In genomic region chr5:137487600-137487999, GRCh38 we compare ENCODE assay signal across 11 cellular contexts. TPM values are rescaled to one million over a fixed set of nuclear protein-coding genes. Genes with fewer than 3 reads are reported as not detected.
DNase-seq lines count a peak whose midpoint lies in the region; FAIRE-seq and TF ChIP-seq lines count a peak whose summit lies in the region.
"Had no signal": no experiment of that assay in that cellular context is flagged by ENCODE, and none has a peak within 500 bp of the region (broad histone marks: within the 10 kb centered on the region; RNA-seq: fewer than 3 reads in every experiment).

No MANE protein-coding gene starts in this region.

- FAIRE-seq in small intestine (lab: Jason Lieb, UNC) = no peak
- FAIRE-seq: A549 had no signal

- no peaks in the 10 kb centered on the region for H3K36me3 ChIP-seq in Peyer's patch
- H3K36me3 ChIP-seq in small intestine (ENCODE audit: control insufficient read depth in 2 of 2, insufficient read depth in 2 of 2, low read length in 2 of 2) = no peaks in the 10 kb centered on the region

- POLR2A ChIA-PET in AG04449 (lab: Yijun Ruan, JAX) = no interaction called here

- no peak for TF ChIP-seq CTCF in AG04449 (IDR thresholded peaks at IDR 0.05; ENCODE audit: insufficient read depth, low read length, missing control alignments)
- no peak for TF ChIP-seq CTCF in Peyer's patch (IDR thresholded peaks at IDR 0.05)

- 89 to 92% (median 91%) methylated on average over 1 of the region's 1 CpG for WGBS in small intestine, 3 donors

- H3K27ac ChIP-seq in Peyer's patch (no peak overlapping the region), small intestine (ENCODE audit: low read depth in 1 of 2, low read length in 1 of 2) (no peak overlapping the region)
- H3K27ac ChIP-seq: A549 had no signal

- no peak overlapping the region for H3K4me3 ChIP-seq in AG04449 (ENCODE audit: low read depth, low read length)
- H3K4me3 ChIP-seq in Peyer's patch = no peak overlapping the region
- no peak overlapping the region for H3K4me3 ChIP-seq in small intestine (ENCODE audit: low read depth in 1 of 2, low read length in 2 of 2)
- H3K4me3 ChIP-seq: A549 had no signal

- H3K4me1 ChIP-seq in Peyer's patch (no peaks in the 10 kb centered on the region), small intestine (ENCODE audit: control insufficient read depth in 2 of 2, insufficient read depth in 1 of 2, low read depth in 1 of 2, low read length in 1 of 2) (no peaks in the 10 kb centered on the region)
- H3K4me1 ChIP-seq: A549 had no signal

- DNase-seq in AG04449 (ENCODE audit: low read depth, low spot score) = peak; percentile 77
- peak; percentile 84 for DNase-seq in RPMI7951 (ENCODE audit: low read depth)
- DNase-seq in fibroblast of gingiva (ENCODE audit: low read depth) = peak; percentile 52
- DNase-seq in midbrain (lab: John Stamatoyannopoulos, UW) = peak; percentile 49
- DNase-seq in Peyer's patch = no peak
- DNase-seq in SK-N-DZ (ENCODE audit: low spot score) = no peak
- DNase-seq in small intestine = no peak
- no peak for DNase-seq in NCI-H1694 treated with DMSO at 0.1 percent for 48 hours (lab: John Stamatoyannopoulos, UW)
- DNase-seq: activated CD8-positive, alpha-beta memory T cell treated with anti-CD3 and anti-CD28 coated beads for 24 hours; Kasumi-1 had no signal

- H3K9me3 ChIP-seq in Peyer's patch (no peaks in the 10 kb centered on the region), small intestine (ENCODE audit: control insufficient read depth, low read depth) (no peaks in the 10 kb centered on the region)
- H3K9me3 ChIP-seq: A549 had no signal

- H3K27me3 ChIP-seq in Peyer's patch = no peaks in the 10 kb centered on the region
- H3K27me3 ChIP-seq in small intestine (ENCODE audit: control insufficient read depth in 2 of 2, insufficient read depth in 2 of 2, low read length in 2 of 2) = no peaks in the 10 kb centered on the region

- CTCF ChIA-PET in AG04449 (lab: Yijun Ruan, JAX) = interaction anchor here (1.2 to 1.3 kb wide), 2 partner anchors 143 to 167 kb away, joined by 4 to 5 read pairs; no protein-coding TSS in a partner anchor

- TF ChIP-seq POLR2A in Peyer's patch (IDR thresholded peaks at IDR 0.05) = no peak

RNA-seq across cellular contexts. Expression of gene SPOCK1, which starts 11.5 kb away (rescaled TPM):
- total RNA-seq in RPMI7951 (2014; rRNA removed; shearing (Covaris generic)) = 37.9 and 58.9 TPM in 2 replicates
- 1 to 10 TPM in 3 of 4 donors, not detected in 1; 1.1 to 6.4 (median 4.2) TPM for total RNA-seq in Peyer's patch
- 3.5 and 8.4 TPM in 2 replicates for polyA plus RNA-seq in SK-N-DZ (2014; cell fraction: cytosol; rRNA removed)
- 1.0 and 3.3 TPM in 2 replicates for polyA plus RNA-seq in SK-N-DZ (2014; cell fraction: nucleus; rRNA removed)
- polyA plus RNA-seq in small intestine = 1 to 10 TPM in 1 of 3 donors, under 1 TPM in 2; 0.22 to 1.1 (median 0.27) TPM

Comparison
In these comparisons a context has a peak if more than half of its experiments do, and no peak if none do; other contexts are left out.
1. DNase-seq: peak in AG04449 (single experiment), RPMI7951 (single experiment), fibroblast of gingiva (single experiment) and midbrain (single experiment); none in Peyer's patch (0 of 3), SK-N-DZ (single experiment), small intestine (single experiment) and NCI-H1694 treated with DMSO at 0.1 percent for 48 hours (single experiment).